In genomic region chr21:46126321-46127238, GRCh38 we compare ENCODE assay signal across 1 cellular context.
TF ChIP-seq lines count a peak whose summit lies in the region.

No MANE protein-coding gene starts in this region.

TF ChIP-seq in IMR-90, 13 proteins besides CTCF, POLR2A, EP300 and RAD21:
- no peak for TF ChIP-seq USF2 (IDR thresholded peaks at IDR 0.05; ENCODE audit: low read depth, low read length)
- no peak for TF ChIP-seq RFX5 (IDR thresholded peaks at IDR 0.05; ENCODE audit: low read depth, low read length)
- no peak for TF ChIP-seq SMC3 (IDR thresholded peaks at IDR 0.05; ENCODE audit: low read depth, low read length)
